In genomic region chr10:9709849-9710248, GRCh38 we compare ENCODE assay signal across 13 cellular contexts.
"Had no signal": no experiment of that assay in that cellular context is flagged by ENCODE, and none has a peak within 500 bp of the region (broad histone marks: within the 10 kb centered on the region; RNA-seq: fewer than 3 reads in every experiment).

No MANE protein-coding gene starts in this region.

- H3K36me3 ChIP-seq: neutrophil, tibial nerve, uterus had no signal

- H3K27me3 ChIP-seq: neutrophil, tibial nerve, uterus had no signal

- H3K9me3 ChIP-seq: uterus had no signal

- DNase-seq: activated CD4-positive, CD25-positive, alpha-beta regulatory T cell treated with anti-CD3 and anti-CD28 coated beads, Interleukin-2, amount 50 U/mL, for 72 hours; activated naive CD4-positive, alpha-beta T cell treated with anti-CD3 and anti-CD28 coated beads for 36 hours; glutamatergic neuron; mesenchymal stem cell; naive thymus-derived CD8-positive, alpha-beta T cell; stimulated activated CD4-positive, alpha-beta T cell treated with anti-CD3 and anti-CD28 coated beads, Interleukin-2, amount 100 ng/mL, for 48 hours; stimulated activated naive CD4-positive, alpha-beta T cell; substantia nigra; uterus had no signal

- H3K4me1 ChIP-seq: tibial nerve, uterus had no signal

- H3K4me3 ChIP-seq: tibial nerve, uterus had no signal

- ATAC-seq: naive thymus-derived CD8-positive, alpha-beta T cell had no signal

- FAIRE-seq: colon, endometrium had no signal

- H3K27ac ChIP-seq: neutrophil, tibial nerve, uterus had no signal

- H3K4me3 Mint-ChIP-seq: activated naive CD4-positive, alpha-beta T cell treated with anti-CD3 and anti-CD28 coated beads for 36 hours; naive thymus-derived CD8-positive, alpha-beta T cell had no signal
